In the genomic region with DNA sequence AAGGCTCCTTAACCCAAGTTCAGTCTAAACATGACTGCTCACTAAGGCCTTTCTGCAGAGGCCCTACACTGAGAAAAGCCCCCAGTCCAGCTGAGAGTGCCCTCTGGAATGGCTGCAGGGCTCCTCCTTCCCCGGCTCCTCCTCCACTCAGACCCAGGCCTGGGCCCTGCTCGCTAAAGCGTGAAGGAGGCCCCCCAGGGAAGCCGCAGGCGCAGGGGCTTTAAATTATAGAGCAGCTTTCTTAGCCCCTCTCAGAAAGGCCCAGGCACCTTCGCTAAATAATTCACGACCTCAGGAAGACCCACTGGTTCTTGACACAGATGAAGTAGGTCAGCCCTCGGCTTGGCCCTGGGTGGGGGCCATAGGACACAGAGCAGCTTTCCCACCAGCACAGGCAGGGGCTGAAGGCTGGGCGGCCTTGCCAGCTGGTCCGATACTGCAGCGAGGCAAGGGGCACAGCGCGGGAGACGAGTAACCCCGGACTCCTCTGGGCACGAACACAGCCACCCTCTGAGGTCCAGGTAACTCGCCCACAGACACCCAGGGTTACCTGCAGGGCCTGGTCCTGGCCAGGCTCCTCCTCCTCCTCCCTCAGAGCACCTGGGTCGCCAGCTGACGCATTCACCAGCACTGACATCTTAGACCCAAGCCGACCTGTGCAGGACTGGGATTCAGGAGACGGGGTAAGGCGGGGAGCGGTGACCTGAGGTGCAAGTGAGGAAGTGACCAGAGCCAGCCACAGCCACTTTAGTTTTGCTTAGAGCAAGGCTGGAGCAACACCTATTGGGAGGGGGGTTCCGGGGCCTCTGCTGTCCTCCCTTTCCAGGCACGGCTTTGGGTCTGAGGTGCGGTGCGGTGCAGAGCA, we compare ENCODE assay signal across 15 cellular contexts. TPM values are rescaled to one million over a fixed set of nuclear protein-coding genes. Genes with fewer than 3 reads are reported as not detected.
DNase-seq lines count a peak whose midpoint lies in the region; ATAC-seq and TF ChIP-seq lines count a peak whose summit lies in the region.
"Had no signal": no experiment of that assay in that cellular context is flagged by ENCODE, and none has a peak within 500 bp of the region (broad histone marks: within the 10 kb centered on the region; RNA-seq: fewer than 3 reads in every experiment).

No MANE protein-coding gene starts in this region.

- H3K27me3 ChIP-seq in cardiac muscle cell (no peaks in the 10 kb centered on the region), gastroesophageal sphincter (no peaks in the 10 kb centered on the region), rectal smooth muscle tissue (ENCODE audit: control insufficient read depth, insufficient read depth, low read length) (no peaks in the 10 kb centered on the region), uterus (no peaks in the 10 kb centered on the region)

- ATAC-seq in gastroesophageal sphincter = no peak
- ATAC-seq: Panc1 had no signal

- peaks cover 20% of the 10 kb centered on the region for H3K36me3 ChIP-seq in cardiac muscle cell
- H3K36me3 ChIP-seq in gastroesophageal sphincter = peaks cover 0 to 3% of the 10 kb centered on the region in 2 donors
- no peaks in the 10 kb centered on the region for H3K36me3 ChIP-seq in rectal smooth muscle tissue (ENCODE audit: control insufficient read depth, insufficient read depth, low read length)
- H3K36me3 ChIP-seq in uterus = no peaks in the 10 kb centered on the region

- 82% methylated on average over 2 of the region's 27 CpGs; no CpG with 5 or more reads in 1 of the 2 donors for WGBS in gastroesophageal sphincter (ENCODE audit: low coverage in 1 of 2), 2 donors

- TF ChIP-seq CTCF in cardiac muscle cell (IDR thresholded peaks at IDR 0.05; ENCODE audit: low read depth, low read length) = no peak
- TF ChIP-seq CTCF in gastroesophageal sphincter (IDR thresholded peaks at IDR 0.05) = no peak
- TF ChIP-seq CTCF in uterus (IDR thresholded peaks at IDR 0.05) = no peak
- TF ChIP-seq CTCF in coronary artery (IDR thresholded peaks at IDR 0.05) = no peak

- DNase-seq in cardiac muscle cell (ENCODE audit: low read depth in 1 of 2, low spot score in 1 of 2) = no peak
- no peak for DNase-seq in cardiac septum (ENCODE audit: low spot score)
- no peak for DNase-seq in uterus
- no peak for DNase-seq in coronary artery (ENCODE audit: low spot score)
- DNase-seq in putamen (ENCODE audit: low spot score) = no peak
- no peak for DNase-seq in GOT3 (lab: John Stamatoyannopoulos, UW)
- DNase-seq: 8988T, C1 segment of cervical spinal cord, DMS 273 treated with DMSO at 0.1 percent for 48 hours, MM.1S, NCI-H1694 treated with DMSO at 0.1 percent for 48 hours, NCI-H774 had no signal

- no peak for TF ChIP-seq EP300 in gastroesophageal sphincter (IDR thresholded peaks at IDR 0.05)

- H3K4me1 ChIP-seq in cardiac muscle cell (ENCODE audit: low read depth) (peaks cover 6% of the 10 kb centered on the region), gastroesophageal sphincter (peaks cover 0 to 77% (median 43%) of the 10 kb centered on the region in 3 donors), rectal smooth muscle tissue (ENCODE audit: control insufficient read depth, insufficient read depth, low read length) (peaks cover 52% of the 10 kb centered on the region), uterus (no peaks in the 10 kb centered on the region)

- H3K9ac ChIP-seq in rectal smooth muscle tissue (ENCODE audit: low read length) = no peak overlapping the region

- H3K27ac ChIP-seq in cardiac muscle cell (peak overlapping the region; percentile 71), gastroesophageal sphincter (peak overlapping the region; percentile 81 to 94 (median 87)), rectal smooth muscle tissue (ENCODE audit: low read depth, low read length) (peak overlapping the region; percentile 97), uterus (peak overlapping the region; percentile 84 to 93), coronary artery (no peak overlapping the region)

- intact Hi-C loops in cardiac septum (cut with DNase I) = no loop called here
- intact Hi-C loops in uterus (cut with DNase I; ENCODE audit: low total_unique reads) = loop anchor here (10.0 kb wide), 1 partner anchor 166 kb away; no protein-coding TSS in a partner anchor

- H3K4me3 ChIP-seq in cardiac muscle cell (no peak overlapping the region), gastroesophageal sphincter (no peak overlapping the region), rectal smooth muscle tissue (ENCODE audit: low read length) (no peak overlapping the region), uterus (no peak overlapping the region), coronary artery (no peak overlapping the region)

- no peak for TF ChIP-seq POLR2A in gastroesophageal sphincter (IDR thresholded peaks at IDR 0.05)
- no peak for TF ChIP-seq POLR2A in uterus (IDR thresholded peaks at IDR 0.05)

- no peaks in the 10 kb centered on the region for H3K9me3 ChIP-seq in cardiac muscle cell (ENCODE audit: low read depth)
- H3K9me3 ChIP-seq in gastroesophageal sphincter = no peaks in the 10 kb centered on the region
- no peaks in the 10 kb centered on the region for H3K9me3 ChIP-seq in uterus

RNA-seq across cellular contexts. Expression of a gene that starts 36.9 kb away (rescaled TPM):
- 18.4 and 35.4 TPM in 2 replicates for total RNA-seq in cardiac muscle cell
- 213 and 223 TPM in 2 replicates for polyA plus RNA-seq in cardiac muscle cell
- 242 TPM for total RNA-seq in cardiac septum
- total RNA-seq in gastroesophageal sphincter = 10 to 100 TPM; 14.6 to 47.8 (median 33.9) TPM
- 10 to 100 TPM in 1 of 4 donors, 1 to 10 TPM in 3; 1.5 to 58.4 (median 6.4) TPM for total RNA-seq in uterus

Comparison
In these comparisons a context has a peak if more than half of its experiments do, and no peak if none do; other contexts are left out.
1. H3K27ac ChIP-seq: peak in cardiac muscle cell (single experiment), gastroesophageal sphincter (4 of 4), rectal smooth muscle tissue (single experiment) and uterus (2 of 2); none in coronary artery (0 of 2).